ENCODE assay signal across 8 cellular contexts in genomic region chr12:57726884-57727757, GRCh38. TPM values are rescaled to one million over a fixed set of nuclear protein-coding genes. Genes with fewer than 3 reads are reported as not detected.
A peak's percentile ranks its signal among the peaks of the same experiment; 100 is the strongest.
DNase-seq lines count a peak whose midpoint lies in the region; ATAC-seq and TF ChIP-seq lines count a peak whose summit lies in the region.

No MANE protein-coding gene starts in this region.

- in situ Hi-C loops in G401 (cut with HindIII; ENCODE audit: low sequenced_read_pairs), result no loop called here

- no peaks in the 10 kb centered on the region for H3K36me3 ChIP-seq in hepatocyte (replicated peaks; ENCODE audit: insufficient read depth, low read depth)

- no peaks in the 10 kb centered on the region for H3K27me3 Mint-ChIP-seq in activated T-helper 2 cell treated with anti-CD3 and anti-CD28 coated beads, Interferon-gamma antibody, Interleukin-2, Interleukin-4, amounts not matched to agents 10 μg/mL and 5 μg/mL and 100 μg/mL, durations not matched to agents 14 hours and 24 hours and 36 hours (ENCODE audit: low read depth)

- peak overlapping the region; percentile 62 for H2AFZ ChIP-seq in hepatocyte

- peaks cover 77% of the 10 kb centered on the region for H3K27me3 ChIP-seq in hepatocyte

- no peaks in the 10 kb centered on the region for H3K9me3 Mint-ChIP-seq in activated T-helper 2 cell treated with anti-CD3 and anti-CD28 coated beads, Interferon-gamma antibody, Interleukin-2, Interleukin-4, amounts not matched to agents 10 μg/mL and 5 μg/mL and 100 μg/mL, durations not matched to agents 14 hours and 24 hours and 36 hours

- no peaks in the 10 kb centered on the region for H4K20me1 ChIP-seq in hepatocyte (ENCODE audit: insufficient read depth, poor library complexity, severe bottlenecking)

- no peak overlapping the region for H3K27ac ChIP-seq in hepatocyte

- DNase-seq in G401 (ENCODE audit: low spot score) (peak; percentile 38), hepatocyte (ENCODE audit: low spot score) (peak; percentile 46), sciatic nerve (ENCODE audit: low spot score) (no peak), NCI-H2171 (lab: John Stamatoyannopoulos, UW) (no peak)
- DNase-seq in stimulated activated CD4-positive, alpha-beta T cell treated with anti-CD3 and anti-CD28 coated beads, Interleukin-2, amount 100 ng/mL, for 48 hours, result no peak
- DNase-seq in activated T-helper 2 cell treated with anti-CD3 and anti-CD28 coated beads, Interferon-gamma antibody, Interleukin-2, Interleukin-4, amounts not matched to agents 10 μg/mL and 5 μg/mL and 100 μg/mL, durations not matched to agents 14 hours and 24 hours and 36 hours (ENCODE audit: low spot score), result no peak

- peaks cover 6% of the 10 kb centered on the region for H3K4me1 ChIP-seq in hepatocyte (ENCODE audit: insufficient read depth)

- H3K36me3 Mint-ChIP-seq in activated T-helper 2 cell treated with anti-CD3 and anti-CD28 coated beads, Interferon-gamma antibody, Interleukin-2, Interleukin-4, amounts not matched to agents 10 μg/mL and 5 μg/mL and 100 μg/mL, durations not matched to agents 14 hours and 24 hours and 36 hours (ENCODE audit: low read depth), result peaks cover 45% of the 10 kb centered on the region

- H3K27ac Mint-ChIP-seq in activated T-helper 2 cell treated with anti-CD3 and anti-CD28 coated beads, Interferon-gamma antibody, Interleukin-2, Interleukin-4, amounts not matched to agents 10 μg/mL and 5 μg/mL and 100 μg/mL, durations not matched to agents 14 hours and 24 hours and 36 hours, result no peak overlapping the region

- H3K4me2 ChIP-seq in hepatocyte, result peak overlapping the region; percentile 98

- ATAC-seq in sciatic nerve (peak; percentile 38), HG03045 (IDR thresholded peaks at IDR 0.05; ENCODE audit: unreplicated experiment) (no peak)

- no peaks in the 10 kb centered on the region for H3K79me2 ChIP-seq in hepatocyte

- intact Hi-C loops in sciatic nerve (cut with DNase I), result no loop called here
- intact Hi-C loops in activated T-helper 2 cell treated with anti-CD3 and anti-CD28 coated beads, Interferon-gamma antibody, Interleukin-2, Interleukin-4, amounts not matched to agents 10 μg/mL and 5 μg/mL and 100 μg/mL, durations not matched to agents 14 hours and 24 hours and 36 hours (cut with micrococcal nuclease), result no loop called here

- no peak overlapping the region for H3K4me3 Mint-ChIP-seq in activated T-helper 2 cell treated with anti-CD3 and anti-CD28 coated beads, Interferon-gamma antibody, Interleukin-2, Interleukin-4, amounts not matched to agents 10 μg/mL and 5 μg/mL and 100 μg/mL, durations not matched to agents 14 hours and 24 hours and 36 hours (ENCODE audit: low read depth)

- no peaks in the 10 kb centered on the region for H3K9me2 ChIP-seq in hepatocyte (replicated peaks; ENCODE audit: insufficient read depth)

- H3K4me3 ChIP-seq in WI38 (ENCODE audit: low read depth, low read length) (peak overlapping the region; percentile 88), hepatocyte (peak overlapping the region; percentile 60)

- no peaks in the 10 kb centered on the region for H3K9me3 ChIP-seq in hepatocyte (ENCODE audit: low read depth)

- 16% methylated on average over 74 of the region's 76 CpGs for WGBS in hepatocyte (ENCODE audit: low lambda C conversion rate, missing lambda C conversion rate)

- TF ChIP-seq CTCF in WI38 (IDR thresholded peaks at IDR 0.05; ENCODE audit: low read depth, low read length) (peak; percentile 39), hepatocyte (IDR thresholded peaks at IDR 0.05; ENCODE audit: poor library complexity) (peak; percentile 25)

- H3K4me1 Mint-ChIP-seq in activated T-helper 2 cell treated with anti-CD3 and anti-CD28 coated beads, Interferon-gamma antibody, Interleukin-2, Interleukin-4, amounts not matched to agents 10 μg/mL and 5 μg/mL and 100 μg/mL, durations not matched to agents 14 hours and 24 hours and 36 hours (ENCODE audit: low read depth), result no peaks in the 10 kb centered on the region

RNA-seq across cellular contexts. Expression of gene AGAP2, which starts 11.4 kb away (rescaled TPM):
- total RNA-seq in G401 (2014; rRNA removed; shearing (Covaris generic)), result 11.0 and 11.3 TPM in 2 replicates
- total RNA-seq in hepatocyte (0.33 and 0.76 TPM in 2 replicates), sciatic nerve (4.0 TPM)
- 0.04 TPM in 2 replicates for polyA plus RNA-seq in hepatocyte
- 28.9 and 29.0 TPM in 2 replicates for total RNA-seq in activated T-helper 2 cell treated with anti-CD3 and anti-CD28 coated beads, Interferon-gamma antibody, Interleukin-2, Interleukin-4, amounts not matched to agents 10 μg/mL and 5 μg/mL and 100 μg/mL, durations not matched to agents 14 hours and 24 hours and 36 hours

RNA-seq across cellular contexts. Expression of gene TSPAN31, which starts 17.7 kb away (rescaled TPM):
- total RNA-seq in G401 (2014; rRNA removed; shearing (Covaris generic)), result 30.5 and 46.9 TPM in 2 replicates
- total RNA-seq in hepatocyte (77.6 and 81.3 TPM in 2 replicates), sciatic nerve (37.1 TPM)
- polyA plus RNA-seq in hepatocyte, result 54.9 and 69.2 TPM in 2 replicates
- 23.9 and 27.0 TPM in 2 replicates for total RNA-seq in activated T-helper 2 cell treated with anti-CD3 and anti-CD28 coated beads, Interferon-gamma antibody, Interleukin-2, Interleukin-4, amounts not matched to agents 10 μg/mL and 5 μg/mL and 100 μg/mL, durations not matched to agents 14 hours and 24 hours and 36 hours

RNA-seq across cellular contexts. Expression of gene CDK4, which starts 25.0 kb away (rescaled TPM):
- total RNA-seq in G401 (2014; rRNA removed; shearing (Covaris generic)), result 721 and 790 TPM in 2 replicates
- total RNA-seq in hepatocyte (306 and 339 TPM in 2 replicates), sciatic nerve (54.0 TPM)
- 308 and 315 TPM in 2 replicates for polyA plus RNA-seq in hepatocyte
- total RNA-seq in activated T-helper 2 cell treated with anti-CD3 and anti-CD28 coated beads, Interferon-gamma antibody, Interleukin-2, Interleukin-4, amounts not matched to agents 10 μg/mL and 5 μg/mL and 100 μg/mL, durations not matched to agents 14 hours and 24 hours and 36 hours, result 180 and 201 TPM in 2 replicates

RNA-seq across cellular contexts. Expression of gene MARCHF9, which starts 27.8 kb away (rescaled TPM):
- total RNA-seq in G401 (2014; rRNA removed; shearing (Covaris generic)), result 7.2 and 14.2 TPM in 2 replicates
- total RNA-seq in hepatocyte (14.6 and 16.9 TPM in 2 replicates), sciatic nerve (10.6 TPM)
- 13.6 and 14.8 TPM in 2 replicates for polyA plus RNA-seq in hepatocyte
- total RNA-seq in activated T-helper 2 cell treated with anti-CD3 and anti-CD28 coated beads, Interferon-gamma antibody, Interleukin-2, Interleukin-4, amounts not matched to agents 10 μg/mL and 5 μg/mL and 100 μg/mL, durations not matched to agents 14 hours and 24 hours and 36 hours, result 24.7 and 26.2 TPM in 2 replicates

RNA-seq across cellular contexts. Expression of gene OS9, which starts 33.2 kb away (rescaled TPM):
- 106 and 134 TPM in 2 replicates for total RNA-seq in G401 (2014; rRNA removed; shearing (Covaris generic))
- 303 and 366 TPM in 2 replicates for total RNA-seq in hepatocyte
- polyA plus RNA-seq in hepatocyte, result 243 and 250 TPM in 2 replicates
- total RNA-seq in sciatic nerve, result 230 TPM
- 97.4 and 99.1 TPM in 2 replicates for total RNA-seq in activated T-helper 2 cell treated with anti-CD3 and anti-CD28 coated beads, Interferon-gamma antibody, Interleukin-2, Interleukin-4, amounts not matched to agents 10 μg/mL and 5 μg/mL and 100 μg/mL, durations not matched to agents 14 hours and 24 hours and 36 hours

Comparison
In these comparisons a context has a peak if more than half of its experiments do, and no peak if none do; other contexts are left out.
1. DNase-seq: peak in G401 (single experiment) and hepatocyte (single experiment); none in sciatic nerve (single experiment), stimulated activated CD4-positive, alpha-beta T cell treated with anti-CD3 and anti-CD28 coated beads, Interleukin-2, amount 100 ng/mL, for 48 hours (0 of 2), activated T-helper 2 cell treated with anti-CD3 and anti-CD28 coated beads, Interferon-gamma antibody, Interleukin-2, Interleukin-4, amounts not matched to agents 10 μg/mL and 5 μg/mL and 100 μg/mL, durations not matched to agents 14 hours and 24 hours and 36 hours (single experiment) and NCI-H2171 (single experiment).